In the genomic region with DNA sequence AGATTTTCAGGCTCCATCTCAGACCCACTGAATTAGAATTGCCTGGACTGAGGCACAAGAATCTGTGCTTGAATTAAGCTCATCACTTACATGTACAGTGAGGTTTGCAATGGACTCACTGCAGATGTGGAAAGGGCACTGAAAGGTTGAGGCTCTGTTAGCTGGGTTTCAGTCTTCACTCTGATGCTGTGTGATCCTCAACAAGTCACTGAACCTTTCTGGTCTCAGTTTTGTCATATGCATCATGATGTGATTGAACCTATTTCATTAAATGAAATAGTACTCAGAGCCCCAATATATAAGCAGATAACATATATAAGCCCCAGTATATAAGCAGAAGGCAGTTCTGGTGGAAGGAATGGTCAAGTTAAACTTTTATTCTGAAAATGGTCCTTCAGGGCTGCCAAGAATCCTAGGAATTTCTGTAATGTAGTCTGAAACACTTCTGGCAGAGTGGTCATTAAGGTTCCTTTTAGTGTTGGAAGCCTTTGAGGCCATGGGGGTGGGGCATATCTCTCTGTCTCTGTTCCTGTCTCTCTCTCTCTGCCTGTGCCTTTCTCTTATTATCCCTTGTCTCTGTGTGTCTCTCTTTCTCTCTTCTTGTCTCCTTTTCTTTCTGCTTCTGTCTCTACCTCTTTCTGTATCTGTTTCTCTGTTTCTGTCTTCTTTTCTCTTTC, we compare ENCODE assay signal across 15 cellular contexts.
A peak's percentile ranks its signal among the peaks of the same experiment; 100 is the strongest.
DNase-seq lines count a peak whose midpoint lies in the region; ATAC-seq and TF ChIP-seq lines count a peak whose summit lies in the region.
"Had no signal": no experiment of that assay in that cellular context is flagged by ENCODE, and none has a peak within 500 bp of the region (broad histone marks: within the 10 kb centered on the region; RNA-seq: fewer than 3 reads in every experiment).

No MANE protein-coding gene starts in this region.

- H2AFZ ChIP-seq in smooth muscle cell (ENCODE audit: low read depth), result peak overlapping the region; percentile 61

- H3K79me2 ChIP-seq in smooth muscle cell (ENCODE audit: low read depth), result no peaks in the 10 kb centered on the region

- no peaks in the 10 kb centered on the region for H3K9me3 ChIP-seq in ascending aorta
- H3K9me3 ChIP-seq in smooth muscle cell (replicated peaks; ENCODE audit: low read depth), result no peaks in the 10 kb centered on the region
- H3K9me3 ChIP-seq: mucosa of descending colon had no signal

- peak overlapping the region; percentile 63 for H3K4me2 ChIP-seq in smooth muscle cell

- H3K4me1 ChIP-seq in ascending aorta (peaks cover 5 to 43% of the 10 kb centered on the region in 2 donors), smooth muscle cell (ENCODE audit: low read depth) (peaks cover 54% of the 10 kb centered on the region)

- H3K27ac ChIP-seq in ascending aorta, result peak overlapping the region; percentile 56 to 64
- H3K27ac ChIP-seq in smooth muscle cell (ENCODE audit: low read depth), result peak overlapping the region; percentile 42

- peak overlapping the region; percentile 16 for H3K9ac ChIP-seq in smooth muscle cell (ENCODE audit: low read depth)

- DNase-seq in GM03348 (ENCODE audit: low spot score) (peak; percentile 42), ascending aorta (ENCODE audit: low spot score in 2 of 2) (no peak), iris pigment epithelial cell (ENCODE audit: low read depth) (peak; percentile 31), smooth muscle cell (lab: John Stamatoyannopoulos, UW; ENCODE audit: unreplicated experiment) (no peak), SIG-M5 (lab: John Stamatoyannopoulos, UW) (no peak)
- no peak for DNase-seq in activated CD4-positive, CD25-positive, alpha-beta regulatory T cell (lab: John Stamatoyannopoulos, UW)
- DNase-seq: activated CD4-positive, alpha-beta memory T cell treated with anti-CD3 and anti-CD28 coated beads for 36 hours; activated effector memory CD4-positive, alpha-beta T cell treated with Interleukin-2 at 50 U/mL for 16 hours; caudate nucleus; erythroblast; mucosa of descending colon; stimulated activated CD4-positive, alpha-beta T cell treated with anti-CD3 and anti-CD28 coated beads, Interleukin-4, amount 100 ng/mL, for 1 hour; stimulated activated naive CD4-positive, alpha-beta T cell had no signal

- TF ChIP-seq CTCF in ascending aorta (IDR thresholded peaks at IDR 0.05) (no peak), smooth muscle cell (IDR thresholded peaks at IDR 0.05; ENCODE audit: borderline replicate concordance, insufficient read depth, poor library complexity, severe bottlenecking) (no peak)

- intact Hi-C loops in ascending aorta (cut with DNase I), result no loop called here

- no peaks in the 10 kb centered on the region for H4K20me1 ChIP-seq in smooth muscle cell (ENCODE audit: low read depth)

- H3K27me3 ChIP-seq in ascending aorta (no peaks in the 10 kb centered on the region), smooth muscle cell (ENCODE audit: low read depth) (no peaks in the 10 kb centered on the region)

- H3K36me3 ChIP-seq in ascending aorta (no peaks in the 10 kb centered on the region), smooth muscle cell (ENCODE audit: low read depth) (no peaks in the 10 kb centered on the region)

- H3F3A ChIP-seq in smooth muscle cell (ENCODE audit: low read depth), result no peaks in the 10 kb centered on the region

- no peak for ATAC-seq in HG02938 (IDR thresholded peaks at IDR 0.05; ENCODE audit: unreplicated experiment)
- no peak for ATAC-seq in GM21528 (IDR thresholded peaks at IDR 0.05; ENCODE audit: low FRiP score, unreplicated experiment)
- ATAC-seq: mucosa of descending colon had no signal

- H3K4me3 ChIP-seq in ascending aorta (no peak overlapping the region), smooth muscle cell (no peak overlapping the region)
- H3K4me3 ChIP-seq: mucosa of descending colon had no signal

Comparison
In these comparisons a context has a peak if more than half of its experiments do, and no peak if none do; other contexts are left out.
1. DNase-seq: peak in GM03348 (single experiment) and iris pigment epithelial cell (single experiment); none in ascending aorta (0 of 2), smooth muscle cell (single experiment), activated CD4-positive, CD25-positive, alpha-beta regulatory T cell (0 of 4) and SIG-M5 (single experiment).